ENCODE assay signal across 1 cellular context in genomic region chr6:155544677-155545076, GRCh38.
TF ChIP-seq lines count a peak whose summit lies in the region.

No MANE protein-coding gene starts in this region.

TF ChIP-seq in HepG2, 621 proteins besides CTCF, POLR2A, EP300 and RAD21 (continued from another document and continues in another):
- TF ChIP-seq, protein P1, sequence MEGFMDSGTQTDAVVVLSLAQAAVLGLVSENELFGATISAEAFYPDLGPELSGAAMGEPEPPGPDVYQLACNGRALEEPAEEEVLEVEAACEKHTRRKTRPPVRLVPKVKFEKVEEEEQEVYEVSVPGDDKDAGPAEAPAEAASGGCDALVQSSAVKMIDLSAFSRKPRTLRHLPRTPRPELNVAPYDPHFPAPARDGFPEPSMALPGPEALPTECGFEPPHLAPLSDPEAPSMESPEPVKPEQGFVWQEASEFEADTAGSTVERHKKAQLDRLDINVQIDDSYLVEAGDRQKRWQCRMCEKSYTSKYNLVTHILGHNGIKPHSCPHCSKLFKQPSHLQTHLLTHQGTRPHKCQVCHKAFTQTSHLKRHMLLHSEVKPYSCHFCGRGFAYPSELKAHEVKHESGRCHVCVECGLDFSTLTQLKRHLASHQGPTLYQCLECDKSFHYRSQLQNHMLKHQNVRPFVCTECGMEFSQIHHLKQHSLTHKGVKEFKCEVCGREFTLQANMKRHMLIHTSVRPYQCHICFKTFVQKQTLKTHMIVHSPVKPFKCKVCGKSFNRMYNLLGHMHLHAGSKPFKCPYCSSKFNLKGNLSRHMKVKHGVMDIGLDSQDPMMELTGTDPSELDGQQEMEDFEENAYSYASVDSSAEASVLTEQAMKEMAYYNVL (CRISPR knock-in tag; IDR thresholded peaks at IDR 0.05; ENCODE audit: borderline replicate concordance), result peak; percentile 35; the same call in 1 of the 2 replicates
- TF ChIP-seq ZNF629 (CRISPR knock-in tag; conservative IDR thresholded peaks at IDR 0.05), result no peak
- TF ChIP-seq ZNF264 (CRISPR knock-in tag; IDR thresholded peaks at IDR 0.05), result no peak
- TF ChIP-seq MEF2D (CRISPR knock-in tag; IDR thresholded peaks at IDR 0.05), result no peak
- no peak for TF ChIP-seq ZNF556 (CRISPR knock-in tag; IDR thresholded peaks at IDR 0.05; ENCODE audit: borderline replicate concordance)
- no peak for TF ChIP-seq ZNF790 (CRISPR knock-in tag; IDR thresholded peaks at IDR 0.05; ENCODE audit: borderline replicate concordance)
- TF ChIP-seq ZNF850 (CRISPR knock-in tag; conservative IDR thresholded peaks at IDR 0.05), result no peak
- no peak for TF ChIP-seq ZNF253 (CRISPR knock-in tag; IDR thresholded peaks at IDR 0.05; ENCODE audit: borderline replicate concordance)
- TF ChIP-seq MXD4 (CRISPR knock-in tag; IDR thresholded peaks at IDR 0.05), result 0 out of 2 replicates have a peak, but pooled peaks have one; percentile 20
- TF ChIP-seq PHF8 (CRISPR knock-in tag; IDR thresholded peaks at IDR 0.05), result no peak
- TF ChIP-seq HHEX (CRISPR knock-in tag; IDR thresholded peaks at IDR 0.05), result no peak
- peak; percentile 98 for TF ChIP-seq ZNF780A (CRISPR knock-in tag; IDR thresholded peaks at IDR 0.05)
- TF ChIP-seq, protein P2, sequence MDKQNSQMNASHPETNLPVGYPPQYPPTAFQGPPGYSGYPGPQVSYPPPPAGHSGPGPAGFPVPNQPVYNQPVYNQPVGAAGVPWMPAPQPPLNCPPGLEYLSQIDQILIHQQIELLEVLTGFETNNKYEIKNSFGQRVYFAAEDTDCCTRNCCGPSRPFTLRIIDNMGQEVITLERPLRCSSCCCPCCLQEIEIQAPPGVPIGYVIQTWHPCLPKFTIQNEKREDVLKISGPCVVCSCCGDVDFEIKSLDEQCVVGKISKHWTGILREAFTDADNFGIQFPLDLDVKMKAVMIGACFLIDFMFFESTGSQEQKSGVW (CRISPR knock-in tag; IDR thresholded peaks at IDR 0.05; ENCODE audit: borderline replicate concordance), result no peak
- no peak for TF ChIP-seq SMYD3 (CRISPR knock-in tag; IDR thresholded peaks at IDR 0.05)
- no peak for TF ChIP-seq ETV6 (CRISPR knock-in tag; conservative IDR thresholded peaks at IDR 0.05)
- no peak for TF ChIP-seq ZNF670 (CRISPR knock-in tag; IDR thresholded peaks at IDR 0.05; ENCODE audit: borderline replicate concordance)
- 0 out of 2 replicates have a peak, but pooled peaks have one; percentile 24 for TF ChIP-seq DNMT1 (CRISPR knock-in tag; IDR thresholded peaks at IDR 0.05)
- TF ChIP-seq ARNT2 (CRISPR knock-in tag; IDR thresholded peaks at IDR 0.05; ENCODE audit: low read depth), result no peak
- no peak for TF ChIP-seq MATR3 (CRISPR knock-in tag; IDR thresholded peaks at IDR 0.05)
- TF ChIP-seq, protein P3, sequence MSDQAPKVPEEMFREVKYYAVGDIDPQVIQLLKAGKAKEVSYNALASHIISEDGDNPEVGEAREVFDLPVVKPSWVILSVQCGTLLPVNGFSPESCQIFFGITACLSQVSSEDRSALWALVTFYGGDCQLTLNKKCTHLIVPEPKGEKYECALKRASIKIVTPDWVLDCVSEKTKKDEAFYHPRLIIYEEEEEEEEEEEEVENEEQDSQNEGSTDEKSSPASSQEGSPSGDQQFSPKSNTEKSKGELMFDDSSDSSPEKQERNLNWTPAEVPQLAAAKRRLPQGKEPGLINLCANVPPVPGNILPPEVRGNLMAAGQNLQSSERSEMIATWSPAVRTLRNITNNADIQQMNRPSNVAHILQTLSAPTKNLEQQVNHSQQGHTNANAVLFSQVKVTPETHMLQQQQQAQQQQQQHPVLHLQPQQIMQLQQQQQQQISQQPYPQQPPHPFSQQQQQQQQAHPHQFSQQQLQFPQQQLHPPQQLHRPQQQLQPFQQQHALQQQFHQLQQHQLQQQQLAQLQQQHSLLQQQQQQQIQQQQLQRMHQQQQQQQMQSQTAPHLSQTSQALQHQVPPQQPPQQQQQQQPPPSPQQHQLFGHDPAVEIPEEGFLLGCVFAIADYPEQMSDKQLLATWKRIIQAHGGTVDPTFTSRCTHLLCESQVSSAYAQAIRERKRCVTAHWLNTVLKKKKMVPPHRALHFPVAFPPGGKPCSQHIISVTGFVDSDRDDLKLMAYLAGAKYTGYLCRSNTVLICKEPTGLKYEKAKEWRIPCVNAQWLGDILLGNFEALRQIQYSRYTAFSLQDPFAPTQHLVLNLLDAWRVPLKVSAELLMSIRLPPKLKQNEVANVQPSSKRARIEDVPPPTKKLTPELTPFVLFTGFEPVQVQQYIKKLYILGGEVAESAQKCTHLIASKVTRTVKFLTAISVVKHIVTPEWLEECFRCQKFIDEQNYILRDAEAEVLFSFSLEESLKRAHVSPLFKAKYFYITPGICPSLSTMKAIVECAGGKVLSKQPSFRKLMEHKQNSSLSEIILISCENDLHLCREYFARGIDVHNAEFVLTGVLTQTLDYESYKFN (CRISPR knock-in tag; conservative IDR thresholded peaks at IDR 0.05), result 0 out of 2 replicates have a peak, but pooled peaks have one; percentile 14
- TF ChIP-seq GLI4 (CRISPR knock-in tag; IDR thresholded peaks at IDR 0.05; ENCODE audit: borderline replicate concordance), result no peak
- TF ChIP-seq, protein P4, sequence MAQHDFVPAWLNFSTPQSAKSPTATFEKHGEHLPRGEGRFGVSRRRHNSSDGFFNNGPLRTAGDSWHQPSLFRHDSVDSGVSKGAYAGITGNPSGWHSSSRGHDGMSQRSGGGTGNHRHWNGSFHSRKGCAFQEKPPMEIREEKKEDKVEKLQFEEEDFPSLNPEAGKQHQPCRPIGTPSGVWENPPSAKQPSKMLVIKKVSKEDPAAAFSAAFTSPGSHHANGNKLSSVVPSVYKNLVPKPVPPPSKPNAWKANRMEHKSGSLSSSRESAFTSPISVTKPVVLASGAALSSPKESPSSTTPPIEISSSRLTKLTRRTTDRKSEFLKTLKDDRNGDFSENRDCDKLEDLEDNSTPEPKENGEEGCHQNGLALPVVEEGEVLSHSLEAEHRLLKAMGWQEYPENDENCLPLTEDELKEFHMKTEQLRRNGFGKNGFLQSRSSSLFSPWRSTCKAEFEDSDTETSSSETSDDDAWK (CRISPR knock-in tag; IDR thresholded peaks at IDR 0.05), result no peak
- TF ChIP-seq HDAC1 (CRISPR knock-in tag; IDR thresholded peaks at IDR 0.05), result peak; percentile 38; the same call in 1 of the 2 replicates
- no peak for TF ChIP-seq ZNF407 (CRISPR knock-in tag; IDR thresholded peaks at IDR 0.05; ENCODE audit: not compliant biosample characterization)
- TF ChIP-seq ZNF275 (CRISPR knock-in tag; IDR thresholded peaks at IDR 0.05; ENCODE audit: borderline replicate concordance), result no peak
- no peak for TF ChIP-seq MAFK (conservative IDR thresholded peaks at IDR 0.05 in 1 of 2, IDR thresholded peaks at IDR 0.05 in 1 of 2; ENCODE audit: low read length in 2 of 2)
- TF ChIP-seq ZNF292 (CRISPR knock-in tag; IDR thresholded peaks at IDR 0.05; ENCODE audit: borderline replicate concordance, low read depth), result peak; percentile 84; the same call in 1 of the 2 replicates
- no peak for TF ChIP-seq SOX6 (IDR thresholded peaks at IDR 0.05)
- no peak for TF ChIP-seq SOX6 (CRISPR knock-in tag; IDR thresholded peaks at IDR 0.05)
- TF ChIP-seq ZNF747 (CRISPR knock-in tag; IDR thresholded peaks at IDR 0.05; ENCODE audit: borderline replicate concordance), result no peak
- TF ChIP-seq ZNF3 (CRISPR knock-in tag; IDR thresholded peaks at IDR 0.05), result no peak
- no peak for TF ChIP-seq DMTF1 (CRISPR knock-in tag; IDR thresholded peaks at IDR 0.05)
